In genomic region chr1:207873055-207873890, GRCh38 we compare ENCODE assay signal across 1 cellular context.
TF ChIP-seq lines count a peak whose summit lies in the region.

No MANE protein-coding gene starts in this region.

TF ChIP-seq in K562, 482 proteins besides CTCF, POLR2A, EP300 and RAD21 (continued from another document and continues in another):
- no peak for TF ChIP-seq PREB (CRISPR knock-in tag; IDR thresholded peaks at IDR 0.05)
- TF ChIP-seq THAP7 (CRISPR knock-in tag; IDR thresholded peaks at IDR 0.05), result no peak
- no peak for TF ChIP-seq NFE2L1 (tag; IDR thresholded peaks at IDR 0.05; ENCODE audit: borderline replicate concordance, low read depth)
- TF ChIP-seq TEAD1 (CRISPR knock-in tag; IDR thresholded peaks at IDR 0.05), result peak; percentile 38 to 41; a peak in 2 of 4 replicates
- TF ChIP-seq MTA3 (IDR thresholded peaks at IDR 0.05; ENCODE audit: borderline replicate concordance), result peak; percentile 64; the same call in 1 of the 2 replicates
- TF ChIP-seq ETS2 (tag; IDR thresholded peaks at IDR 0.05; ENCODE audit: borderline replicate concordance, poor library complexity, severe bottlenecking), result no peak
- no peak for TF ChIP-seq ZNF395 (CRISPR knock-in tag; IDR thresholded peaks at IDR 0.05)
- peak; percentile 31; the same call in 1 of the 2 replicates for TF ChIP-seq TEAD2 (tag; IDR thresholded peaks at IDR 0.05)
- no peak for TF ChIP-seq HDGF (IDR thresholded peaks at IDR 0.05)
- no peak for TF ChIP-seq BMI1 (IDR thresholded peaks at IDR 0.05; ENCODE audit: low read length)
- no peak for TF ChIP-seq CHD4 (IDR thresholded peaks at IDR 0.05; ENCODE audit: insufficient read depth, insufficient replicate concordance, low read depth, low read length, poor library complexity, severe bottlenecking)
- no peak for TF ChIP-seq THAP12 (CRISPR knock-in tag; IDR thresholded peaks at IDR 0.05)
- TF ChIP-seq IRF2 (CRISPR knock-in tag; IDR thresholded peaks at IDR 0.05), result no peak
- no peak for TF ChIP-seq PTTG1 (tag; IDR thresholded peaks at IDR 0.05; ENCODE audit: low read depth)
- no peak for TF ChIP-seq RBM39 (optimal IDR thresholded peaks at IDR 0.05; ENCODE audit: low read depth, low read length)
- no peak for TF ChIP-seq TCFL5 (CRISPR knock-in tag; conservative IDR thresholded peaks at IDR 0.05)
- no peak for TF ChIP-seq ZSCAN32 (CRISPR knock-in tag; IDR thresholded peaks at IDR 0.05)
- no peak for TF ChIP-seq TARDBP (IDR thresholded peaks at IDR 0.05)
- TF ChIP-seq PPARD (CRISPR knock-in tag; IDR thresholded peaks at IDR 0.05), result no peak
- no peak for TF ChIP-seq ZNF707 (CRISPR knock-in tag; conservative IDR thresholded peaks at IDR 0.05)
- TF ChIP-seq ZNF3 (CRISPR knock-in tag; IDR thresholded peaks at IDR 0.05), result no peak
- no peak for TF ChIP-seq ZNF140 (CRISPR knock-in tag; IDR thresholded peaks at IDR 0.05)
- TF ChIP-seq RB1 (IDR thresholded peaks at IDR 0.05; ENCODE audit: low read depth), result no peak
- TF ChIP-seq CBFA2T2 (conservative IDR thresholded peaks at IDR 0.05), result peak; percentile 87
- peak; percentile 1; the same call in 1 of the 2 replicates for TF ChIP-seq ATF4 (CRISPR knock-in tag; IDR thresholded peaks at IDR 0.05)
- no peak for TF ChIP-seq ZNF282 (CRISPR knock-in tag; IDR thresholded peaks at IDR 0.05)
- TF ChIP-seq NONO (IDR thresholded peaks at IDR 0.05; ENCODE audit: low read depth in 2 of 2, low read length in 1 of 2), result no peak
- TF ChIP-seq SMAD3 (CRISPR knock-in tag; conservative IDR thresholded peaks at IDR 0.05), result no peak
- no peak for TF ChIP-seq GTF2B (IDR thresholded peaks at IDR 0.05; ENCODE audit: extremely low read depth, insufficient read length)
- TF ChIP-seq MEIS2 (IDR thresholded peaks at IDR 0.05; ENCODE audit: partially characterized antibody), result peak; percentile 38
- TF ChIP-seq POLR3G (IDR thresholded peaks at IDR 0.05; ENCODE audit: extremely low read depth, insufficient read length, insufficient replicate concordance), result no peak
- peak; percentile 87 for TF ChIP-seq ZKSCAN1 (IDR thresholded peaks at IDR 0.05; ENCODE audit: low read depth, low read length)
- TF ChIP-seq MIER1 (IDR thresholded peaks at IDR 0.05; ENCODE audit: low read depth), result no peak
- no peak for TF ChIP-seq E2F3 (CRISPR knock-in tag; IDR thresholded peaks at IDR 0.05)
- no peak for TF ChIP-seq GMEB1 (CRISPR knock-in tag; IDR thresholded peaks at IDR 0.05)
- TF ChIP-seq PCBP1 (IDR thresholded peaks at IDR 0.05; ENCODE audit: low read depth, low read length, poor library complexity, severe bottlenecking), result no peak
- TF ChIP-seq HDAC8 (tag; IDR thresholded peaks at IDR 0.05), result no peak
- TF ChIP-seq MEF2A (IDR thresholded peaks at IDR 0.05; ENCODE audit: control insufficient read depth, low read depth, low read length), result no peak
- TF ChIP-seq BCOR (IDR thresholded peaks at IDR 0.05), result no peak
- TF ChIP-seq REST (CRISPR knock-in tag; IDR thresholded peaks at IDR 0.05; ENCODE audit: low read depth), result no peak; the same call in 1 of the 2 replicates
- no peak for TF ChIP-seq EWSR1 (IDR thresholded peaks at IDR 0.05; ENCODE audit: borderline replicate concordance, low read depth, partially characterized antibody)
- no peak for TF ChIP-seq ZNF518B (CRISPR knock-in tag; IDR thresholded peaks at IDR 0.05)
- TF ChIP-seq MXI1 (IDR thresholded peaks at IDR 0.05; ENCODE audit: low read depth, low read length), result no peak
